In the genomic region with DNA sequence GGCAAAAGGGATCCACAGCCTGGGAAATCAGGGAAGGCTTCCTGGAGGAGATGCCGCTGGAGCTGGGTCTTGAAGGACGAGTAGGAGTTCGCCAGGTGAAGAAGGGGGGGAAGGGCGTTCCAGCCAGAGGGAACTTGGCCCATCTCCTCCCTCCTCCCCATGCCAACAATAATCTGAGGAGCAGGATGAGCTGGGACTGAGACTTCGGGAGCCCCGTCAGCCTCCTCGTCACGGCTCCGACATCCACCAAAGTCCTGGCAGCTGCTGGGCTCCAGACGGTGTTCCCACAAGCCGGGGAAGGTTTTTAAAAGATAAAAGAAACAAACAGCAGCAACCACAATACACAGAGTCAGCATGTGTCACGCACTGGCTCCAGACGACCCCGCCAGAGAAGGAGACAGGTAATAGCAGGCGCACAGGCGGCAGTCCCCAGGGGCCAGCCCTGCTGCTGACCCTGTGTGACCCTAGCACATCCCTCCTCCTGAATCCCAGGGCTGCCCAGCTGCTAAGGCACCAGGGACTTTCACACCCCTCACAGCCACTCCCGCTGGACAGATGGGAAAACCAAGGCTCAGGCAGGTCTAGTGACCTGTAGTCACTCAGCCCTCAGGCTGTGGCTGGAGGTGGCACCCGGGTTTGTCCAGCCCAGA, we compare ENCODE assay signal across 13 cellular contexts. TPM values are rescaled to one million over a fixed set of nuclear protein-coding genes. Genes with fewer than 3 reads are reported as not detected.
DNase-seq lines count a peak whose midpoint lies in the region; ATAC-seq and TF ChIP-seq lines count a peak whose summit lies in the region.
"Had no signal": no experiment of that assay in that cellular context is flagged by ENCODE, and none has a peak within 500 bp of the region (broad histone marks: within the 10 kb centered on the region; RNA-seq: fewer than 3 reads in every experiment).

No MANE protein-coding gene starts in this region.

- peak; percentile 36 for DNase-seq in DMS 273 (lab: John Stamatoyannopoulos, UW; ENCODE audit: unreplicated experiment)
- no peak for DNase-seq in DMS 273 treated with DMSO at 0.1 percent for 48 hours (lab: John Stamatoyannopoulos, UW)
- DNase-seq in hepatocyte (ENCODE audit: low spot score), result no peak
- DNase-seq in stomach, result no peak
- DNase-seq in 8988T, result no peak
- DNase-seq: activated CD4-positive, alpha-beta T cell treated with anti-CD3 and anti-CD28 coated beads, Interleukin-2, amount 10 ng/mL, durations not matched to agents 24 days and 14 days; activated naive CD4-positive, alpha-beta T cell treated with Interleukin-2 at 50 U/mL for 16 hours; NCI-H446; right cardiac atrium had no signal

- no peaks in the 10 kb centered on the region for H3K79me2 ChIP-seq in hepatocyte

- no peaks in the 10 kb centered on the region for H3K9me3 ChIP-seq in hepatocyte (ENCODE audit: low read depth)
- no peaks in the 10 kb centered on the region for H3K9me3 ChIP-seq in stomach

- H3K27me3 ChIP-seq in hepatocyte, result no peaks in the 10 kb centered on the region
- no peaks in the 10 kb centered on the region for H3K27me3 ChIP-seq in stomach

- intact Hi-C loops in stomach (cut with DNase I; ENCODE audit: low total_unique reads), result no loop called here

- no peak overlapping the region for H3K4me3 ChIP-seq in hepatocyte
- no peak overlapping the region for H3K4me3 ChIP-seq in stomach

- H3K27ac ChIP-seq in angular gyrus (ENCODE audit: low read depth, low read length) (peak overlapping the region; percentile 20), hepatocyte (peak overlapping the region; percentile 23), stomach (peak overlapping the region in 4 of 5 donors; percentile 11 to 29 (median 20))
- H3K27ac ChIP-seq: 22Rv1 had no signal

- H3K36me3 ChIP-seq in hepatocyte (replicated peaks; ENCODE audit: insufficient read depth, low read depth) (no peaks in the 10 kb centered on the region), stomach (peaks cover 47 to 95% (median 90%) of the 10 kb centered on the region in 4 donors)

- H3K9me2 ChIP-seq in hepatocyte (replicated peaks; ENCODE audit: insufficient read depth), result no peaks in the 10 kb centered on the region

- no peak overlapping the region for H2AFZ ChIP-seq in hepatocyte

- H3K4me1 ChIP-seq in hepatocyte (ENCODE audit: insufficient read depth) (peaks cover 13% of the 10 kb centered on the region), stomach (peaks cover 14 to 25% (median 18%) of the 10 kb centered on the region in 4 donors)

- TF ChIP-seq EP300 in stomach (IDR thresholded peaks at IDR 0.05), result no peak

- 61% methylated on average over 18 of the region's 18 CpGs for WGBS in hepatocyte (ENCODE audit: low lambda C conversion rate, missing lambda C conversion rate)
- WGBS in stomach, 5 donors, result 69 to 86% (median 76%) methylated on average over 18 of the region's 18 CpGs

- peak overlapping the region; percentile 25 for H3K4me2 ChIP-seq in hepatocyte

- no peaks in the 10 kb centered on the region for H4K20me1 ChIP-seq in hepatocyte (ENCODE audit: insufficient read depth, poor library complexity, severe bottlenecking)

- ATAC-seq in GM19023 (IDR thresholded peaks at IDR 0.05; ENCODE audit: unreplicated experiment), result no peak
- no peak for ATAC-seq in HG03354 (IDR thresholded peaks at IDR 0.05; ENCODE audit: poor library complexity, severe bottlenecking, unreplicated experiment)
- ATAC-seq: right cardiac atrium had no signal

- no peak for TF ChIP-seq POLR2A in stomach (IDR thresholded peaks at IDR 0.05)

- TF ChIP-seq CTCF in hepatocyte (IDR thresholded peaks at IDR 0.05; ENCODE audit: poor library complexity) (no peak), stomach (IDR thresholded peaks at IDR 0.05) (no peak)

RNA-seq across cellular contexts. Expression of gene NUP50, which starts 37.3 kb away (rescaled TPM):
- 39.1 and 43.8 TPM in 2 replicates for total RNA-seq in hepatocyte
- polyA plus RNA-seq in hepatocyte, result 15.3 and 16.0 TPM in 2 replicates
- 100 to 1,000 TPM in 4 of 5 donors, 10 to 100 TPM in 1; 69.9 to 443 (median 162) TPM for total RNA-seq in stomach
- 10 to 100 TPM; 14.6 to 30.4 (median 15.6) TPM for polyA plus RNA-seq in stomach

RNA-seq across cellular contexts. Expression of gene KIAA0930, which starts 39.7 kb away (rescaled TPM):
- total RNA-seq in hepatocyte, result 30.9 and 62.9 TPM in 2 replicates
- polyA plus RNA-seq in hepatocyte, result 42.0 and 43.6 TPM in 2 replicates
- total RNA-seq in stomach, result 10 to 100 TPM in 4 of 5 donors, 1 to 10 TPM in 1; 7.1 to 42.3 (median 11.3) TPM
- polyA plus RNA-seq in stomach, result 10 to 100 TPM; 21.7 to 26.6 (median 25.2) TPM
